In genomic region chr3:159987291-159987711, GRCh38 we compare ENCODE assay signal across 9 cellular contexts. TPM values are rescaled to one million over a fixed set of nuclear protein-coding genes. Genes with fewer than 3 reads are reported as not detected.
DNase-seq lines count a peak whose midpoint lies in the region; ATAC-seq and TF ChIP-seq lines count a peak whose summit lies in the region.
"Had no signal": no experiment of that assay in that cellular context is flagged by ENCODE, and none has a peak within 500 bp of the region (broad histone marks: within the 10 kb centered on the region; RNA-seq: fewer than 3 reads in every experiment).

No MANE protein-coding gene starts in this region.

- ATAC-seq in effector memory CD8-positive, alpha-beta T cell (replicated peaks), result no peak
- ATAC-seq in GM19395 (IDR thresholded peaks at IDR 0.05; ENCODE audit: unreplicated experiment), result no peak

- no peak overlapping the region for H3K4me3 ChIP-seq in AG04450 (ENCODE audit: low read depth, low read length)

- H3K9me3 ChIP-seq in AG04450 (ENCODE audit: control insufficient read depth, insufficient read depth, low read length), result peaks cover 3% of the 10 kb centered on the region

- peak; percentile 38 for TF ChIP-seq CTCF in AG04450 (IDR thresholded peaks at IDR 0.05; ENCODE audit: low read depth, low read length)
- TF ChIP-seq CTCF in GM12872 (IDR thresholded peaks at IDR 0.05; ENCODE audit: insufficient read depth, low read depth, low read length), result peak; percentile 41; the same call in 2 of the 3 replicates

- H3K27me3 Mint-ChIP-seq in effector memory CD8-positive, alpha-beta T cell, result peaks cover 0 to 5% of the 10 kb centered on the region in 2 donors

- H3K4me1 Mint-ChIP-seq in effector memory CD8-positive, alpha-beta T cell (ENCODE audit: low read depth in 2 of 2), result peaks cover 22 to 29% of the 10 kb centered on the region in 2 donors

- H3K4me3 Mint-ChIP-seq in effector memory CD8-positive, alpha-beta T cell, result peak overlapping the region; percentile 92 to 93

- peaks cover 2% of the 10 kb centered on the region for H3K36me3 Mint-ChIP-seq in effector memory CD8-positive, alpha-beta T cell (ENCODE audit: insufficient read depth)

- H3K9me3 Mint-ChIP-seq in effector memory CD8-positive, alpha-beta T cell, result no peaks in the 10 kb centered on the region

- CTCF ChIA-PET in AG04450 (lab: Charles Lee), result interaction anchor here (0.8 to 7.9 kb wide), 24 partner anchors 9 to 205 kb away, joined by 3 to 108 read pairs (median 8); no protein-coding TSS in a partner anchor

- POLR2A ChIA-PET in AG04450 (lab: Yijun Ruan, JAX), result no interaction called here

- H3K27ac ChIP-seq in AG04450 (ENCODE audit: low read depth, low read length), result peak overlapping the region; percentile 39

- intact Hi-C loops in posterior cingulate gyrus (cut with DNase I), result loop anchor here (5.0 kb wide), 1 partner anchor 105 kb away; no protein-coding TSS in a partner anchor

- DNase-seq in AG04450 (ENCODE audit: low read depth, low spot score) (no peak), NCI-H226 (peak; percentile 47), posterior cingulate gyrus (no peak), HuH-7.5 (ENCODE audit: low spot score) (no peak), NCI-H2081 (lab: John Stamatoyannopoulos, UW) (no peak)
- no peak for DNase-seq in effector memory CD8-positive, alpha-beta T cell
- DNase-seq: activated CD4-positive, CD25-positive, alpha-beta regulatory T cell had no signal

- no peaks in the 10 kb centered on the region for H3K27me3 ChIP-seq in AG04450 (ENCODE audit: control insufficient read depth, insufficient read depth, low read length)

- H3K27ac Mint-ChIP-seq in effector memory CD8-positive, alpha-beta T cell, result peak overlapping the region; percentile 86 to 98

RNA-seq across cellular contexts. Expression of gene IL12A, which starts 1.3 kb away (rescaled TPM):
- 2.3 and 3.6 TPM in 2 replicates for polyA plus RNA-seq in AG04450 (2011; rRNA removed)
- 0.69 and 1.1 TPM in 2 replicates for polyA minus RNA-seq in AG04450 (2011; rRNA and poly(A)+ RNA removed)
